ENCODE assay signal across 1 cellular context in the genomic region with DNA sequence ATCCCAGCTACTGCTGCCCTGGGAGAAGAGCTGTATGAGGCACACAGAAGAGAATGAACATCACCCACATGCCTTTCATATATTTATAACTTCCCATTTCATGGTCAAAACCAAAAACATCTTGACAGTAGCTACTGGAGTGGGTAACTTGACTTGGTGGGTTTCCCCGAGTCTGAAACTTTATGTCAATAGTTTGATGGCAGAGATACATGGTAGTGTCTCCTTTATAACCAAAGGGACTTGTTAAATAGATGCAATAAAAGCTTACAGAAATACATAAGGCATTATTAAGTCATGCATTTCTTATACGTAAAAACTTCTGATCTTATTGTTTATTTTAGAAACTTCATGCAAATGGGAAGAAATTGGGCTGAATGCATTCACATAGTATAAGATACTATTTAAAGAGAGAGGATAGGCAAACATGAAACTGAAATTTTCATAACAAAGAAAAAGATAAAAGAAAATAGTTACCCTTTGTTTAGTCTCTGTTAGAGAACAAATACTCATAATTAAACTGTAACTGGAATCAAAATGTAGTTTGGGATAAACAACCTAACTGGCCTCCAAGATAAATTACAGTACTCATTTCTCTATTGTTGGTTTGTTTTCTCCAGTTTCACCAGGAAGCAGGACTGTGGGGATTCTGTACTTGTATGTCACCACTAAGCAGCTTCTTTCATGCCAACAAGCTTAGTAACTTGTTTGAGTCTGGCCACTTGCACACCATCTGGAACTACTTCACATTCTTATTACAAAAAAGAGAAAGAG.
A peak's percentile ranks its signal among the peaks of the same experiment; 100 is the strongest.
TF ChIP-seq lines count a peak whose summit lies in the region.

No MANE protein-coding gene starts in this region.

TF ChIP-seq in GM12878, 131 proteins besides CTCF, POLR2A, EP300 and RAD21 (continued from another document and continues in another):
- TF ChIP-seq, protein P1, sequence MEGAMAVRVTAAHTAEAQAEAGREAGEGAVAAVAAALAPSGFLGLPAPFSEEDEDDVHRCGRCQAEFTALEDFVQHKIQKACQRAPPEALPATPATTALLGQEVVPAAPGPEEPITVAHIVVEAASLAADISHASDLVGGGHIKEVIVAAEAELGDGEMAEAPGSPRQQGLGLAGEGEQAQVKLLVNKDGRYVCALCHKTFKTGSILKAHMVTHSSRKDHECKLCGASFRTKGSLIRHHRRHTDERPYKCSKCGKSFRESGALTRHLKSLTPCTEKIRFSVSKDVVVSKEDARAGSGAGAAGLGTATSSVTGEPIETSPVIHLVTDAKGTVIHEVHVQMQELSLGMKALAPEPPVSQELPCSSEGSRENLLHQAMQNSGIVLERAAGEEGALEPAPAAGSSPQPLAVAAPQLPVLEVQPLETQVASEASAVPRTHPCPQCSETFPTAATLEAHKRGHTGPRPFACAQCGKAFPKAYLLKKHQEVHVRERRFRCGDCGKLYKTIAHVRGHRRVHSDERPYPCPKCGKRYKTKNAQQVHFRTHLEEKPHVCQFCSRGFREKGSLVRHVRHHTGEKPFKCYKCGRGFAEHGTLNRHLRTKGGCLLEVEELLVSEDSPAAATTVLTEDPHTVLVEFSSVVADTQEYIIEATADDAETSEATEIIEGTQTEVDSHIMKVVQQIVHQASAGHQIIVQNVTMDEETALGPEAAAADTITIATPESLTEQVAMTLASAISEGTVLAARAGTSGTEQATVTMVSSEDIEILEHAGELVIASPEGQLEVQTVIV (IDR thresholded peaks at IDR 0.05; ENCODE audit: borderline replicate concordance, partially characterized antibody), result no peak
- TF ChIP-seq, protein P2, sequence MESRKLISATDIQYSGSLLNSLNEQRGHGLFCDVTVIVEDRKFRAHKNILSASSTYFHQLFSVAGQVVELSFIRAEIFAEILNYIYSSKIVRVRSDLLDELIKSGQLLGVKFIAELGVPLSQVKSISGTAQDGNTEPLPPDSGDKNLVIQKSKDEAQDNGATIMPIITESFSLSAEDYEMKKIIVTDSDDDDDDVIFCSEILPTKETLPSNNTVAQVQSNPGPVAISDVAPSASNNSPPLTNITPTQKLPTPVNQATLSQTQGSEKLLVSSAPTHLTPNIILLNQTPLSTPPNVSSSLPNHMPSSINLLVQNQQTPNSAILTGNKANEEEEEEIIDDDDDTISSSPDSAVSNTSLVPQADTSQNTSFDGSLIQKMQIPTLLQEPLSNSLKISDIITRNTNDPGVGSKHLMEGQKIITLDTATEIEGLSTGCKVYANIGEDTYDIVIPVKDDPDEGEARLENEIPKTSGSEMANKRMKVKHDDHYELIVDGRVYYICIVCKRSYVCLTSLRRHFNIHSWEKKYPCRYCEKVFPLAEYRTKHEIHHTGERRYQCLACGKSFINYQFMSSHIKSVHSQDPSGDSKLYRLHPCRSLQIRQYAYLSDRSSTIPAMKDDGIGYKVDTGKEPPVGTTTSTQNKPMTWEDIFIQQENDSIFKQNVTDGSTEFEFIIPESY (IDR thresholded peaks at IDR 0.05), result no peak
- TF ChIP-seq SMAD5 (IDR thresholded peaks at IDR 0.05; ENCODE audit: low read depth), result no peak
- 0 out of 2 replicates have a peak, but pooled peaks have one; percentile 28 for TF ChIP-seq TCF7 (IDR thresholded peaks at IDR 0.05; ENCODE audit: borderline replicate concordance)
- peak; percentile 56; the same call in 1 of the 2 replicates for TF ChIP-seq BCL11A (IDR thresholded peaks at IDR 0.05; ENCODE audit: low read depth, low read length)
- TF ChIP-seq SREBF2 (IDR thresholded peaks at IDR 0.05; ENCODE audit: low read length), result no peak
- no peak for TF ChIP-seq SMAD1 (IDR thresholded peaks at IDR 0.05; ENCODE audit: low read depth, partially characterized antibody)
- peak; percentile 63 for TF ChIP-seq MEF2B (IDR thresholded peaks at IDR 0.05; ENCODE audit: partially characterized antibody, poor library complexity, severe bottlenecking)
- peak; percentile 37; the same call in 1 of the 2 replicates for TF ChIP-seq MTA2 (IDR thresholded peaks at IDR 0.05; ENCODE audit: low read depth)
- TF ChIP-seq RELA (IDR thresholded peaks at IDR 0.05; ENCODE audit: borderline replicate concordance, partially characterized antibody), result no peak
- peak; percentile 88 for TF ChIP-seq RUNX3 (IDR thresholded peaks at IDR 0.05; ENCODE audit: low read length)
- TF ChIP-seq BRCA1 (IDR thresholded peaks at IDR 0.05; ENCODE audit: low read depth, low read length), result no peak
- TF ChIP-seq PML (IDR thresholded peaks at IDR 0.05; ENCODE audit: low read length), result no peak
- no peak for TF ChIP-seq KDM1A (IDR thresholded peaks at IDR 0.05; ENCODE audit: borderline replicate concordance)
- TF ChIP-seq, protein P3, sequence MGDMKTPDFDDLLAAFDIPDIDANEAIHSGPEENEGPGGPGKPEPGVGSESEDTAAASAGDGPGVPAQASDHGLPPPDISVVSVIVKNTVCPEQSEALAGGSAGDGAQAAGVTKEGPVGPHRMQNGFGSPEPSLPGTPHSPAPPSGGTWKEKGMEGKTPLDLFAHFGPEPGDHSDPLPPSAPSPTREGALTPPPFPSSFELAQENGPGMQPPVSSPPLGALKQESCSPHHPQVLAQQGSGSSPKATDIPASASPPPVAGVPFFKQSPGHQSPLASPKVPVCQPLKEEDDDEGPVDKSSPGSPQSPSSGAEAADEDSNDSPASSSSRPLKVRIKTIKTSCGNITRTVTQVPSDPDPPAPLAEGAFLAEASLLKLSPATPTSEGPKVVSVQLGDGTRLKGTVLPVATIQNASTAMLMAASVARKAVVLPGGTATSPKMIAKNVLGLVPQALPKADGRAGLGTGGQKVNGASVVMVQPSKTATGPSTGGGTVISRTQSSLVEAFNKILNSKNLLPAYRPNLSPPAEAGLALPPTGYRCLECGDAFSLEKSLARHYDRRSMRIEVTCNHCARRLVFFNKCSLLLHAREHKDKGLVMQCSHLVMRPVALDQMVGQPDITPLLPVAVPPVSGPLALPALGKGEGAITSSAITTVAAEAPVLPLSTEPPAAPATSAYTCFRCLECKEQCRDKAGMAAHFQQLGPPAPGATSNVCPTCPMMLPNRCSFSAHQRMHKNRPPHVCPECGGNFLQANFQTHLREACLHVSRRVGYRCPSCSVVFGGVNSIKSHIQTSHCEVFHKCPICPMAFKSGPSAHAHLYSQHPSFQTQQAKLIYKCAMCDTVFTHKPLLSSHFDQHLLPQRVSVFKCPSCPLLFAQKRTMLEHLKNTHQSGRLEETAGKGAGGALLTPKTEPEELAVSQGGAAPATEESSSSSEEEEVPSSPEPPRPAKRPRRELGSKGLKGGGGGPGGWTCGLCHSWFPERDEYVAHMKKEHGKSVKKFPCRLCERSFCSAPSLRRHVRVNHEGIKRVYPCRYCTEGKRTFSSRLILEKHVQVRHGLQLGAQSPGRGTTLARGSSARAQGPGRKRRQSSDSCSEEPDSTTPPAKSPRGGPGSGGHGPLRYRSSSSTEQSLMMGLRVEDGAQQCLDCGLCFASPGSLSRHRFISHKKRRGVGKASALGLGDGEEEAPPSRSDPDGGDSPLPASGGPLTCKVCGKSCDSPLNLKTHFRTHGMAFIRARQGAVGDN (IDR thresholded peaks at IDR 0.05), result no peak
- peak; percentile 1 for TF ChIP-seq SP1 (IDR thresholded peaks at IDR 0.05; ENCODE audit: low read depth, low read length)
- TF ChIP-seq ATF7 (IDR thresholded peaks at IDR 0.05; ENCODE audit: low read depth), result peak; percentile 41; the same call in 1 of the 2 replicates
- no peak for TF ChIP-seq POLR2AphosphoS2 (IDR thresholded peaks at IDR 0.05; ENCODE audit: low read depth, low read length)
- TF ChIP-seq, protein P4, sequence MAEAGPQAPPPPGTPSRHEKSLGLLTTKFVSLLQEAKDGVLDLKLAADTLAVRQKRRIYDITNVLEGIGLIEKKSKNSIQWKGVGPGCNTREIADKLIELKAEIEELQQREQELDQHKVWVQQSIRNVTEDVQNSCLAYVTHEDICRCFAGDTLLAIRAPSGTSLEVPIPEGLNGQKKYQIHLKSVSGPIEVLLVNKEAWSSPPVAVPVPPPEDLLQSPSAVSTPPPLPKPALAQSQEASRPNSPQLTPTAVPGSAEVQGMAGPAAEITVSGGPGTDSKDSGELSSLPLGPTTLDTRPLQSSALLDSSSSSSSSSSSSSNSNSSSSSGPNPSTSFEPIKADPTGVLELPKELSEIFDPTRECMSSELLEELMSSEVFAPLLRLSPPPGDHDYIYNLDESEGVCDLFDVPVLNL (IDR thresholded peaks at IDR 0.05; ENCODE audit: low read depth, low read length), result no peak
- TF ChIP-seq PAX5 (IDR thresholded peaks at IDR 0.05; ENCODE audit: borderline replicate concordance, low read depth, low read length), result no peak
- no peak for TF ChIP-seq ZSCAN29 (IDR thresholded peaks at IDR 0.05)
- TF ChIP-seq CEBPB (IDR thresholded peaks at IDR 0.05; ENCODE audit: borderline replicate concordance in 1 of 2, low read depth in 2 of 2, low read length in 2 of 2), result no peak
- TF ChIP-seq ZNF217 (IDR thresholded peaks at IDR 0.05), result no peak
- TF ChIP-seq SMC3 (IDR thresholded peaks at IDR 0.05; ENCODE audit: borderline replicate concordance, low read length), result peak; percentile 17; the same call in 1 of the 2 replicates
- peak; percentile 27 for TF ChIP-seq TBL1XR1 (IDR thresholded peaks at IDR 0.05; ENCODE audit: low read depth, low read length)
- TF ChIP-seq BACH1 (IDR thresholded peaks at IDR 0.05; ENCODE audit: borderline replicate concordance), result no peak
- no peak for TF ChIP-seq CBX5 (IDR thresholded peaks at IDR 0.05; ENCODE audit: low read depth)
- TF ChIP-seq, protein P5, sequence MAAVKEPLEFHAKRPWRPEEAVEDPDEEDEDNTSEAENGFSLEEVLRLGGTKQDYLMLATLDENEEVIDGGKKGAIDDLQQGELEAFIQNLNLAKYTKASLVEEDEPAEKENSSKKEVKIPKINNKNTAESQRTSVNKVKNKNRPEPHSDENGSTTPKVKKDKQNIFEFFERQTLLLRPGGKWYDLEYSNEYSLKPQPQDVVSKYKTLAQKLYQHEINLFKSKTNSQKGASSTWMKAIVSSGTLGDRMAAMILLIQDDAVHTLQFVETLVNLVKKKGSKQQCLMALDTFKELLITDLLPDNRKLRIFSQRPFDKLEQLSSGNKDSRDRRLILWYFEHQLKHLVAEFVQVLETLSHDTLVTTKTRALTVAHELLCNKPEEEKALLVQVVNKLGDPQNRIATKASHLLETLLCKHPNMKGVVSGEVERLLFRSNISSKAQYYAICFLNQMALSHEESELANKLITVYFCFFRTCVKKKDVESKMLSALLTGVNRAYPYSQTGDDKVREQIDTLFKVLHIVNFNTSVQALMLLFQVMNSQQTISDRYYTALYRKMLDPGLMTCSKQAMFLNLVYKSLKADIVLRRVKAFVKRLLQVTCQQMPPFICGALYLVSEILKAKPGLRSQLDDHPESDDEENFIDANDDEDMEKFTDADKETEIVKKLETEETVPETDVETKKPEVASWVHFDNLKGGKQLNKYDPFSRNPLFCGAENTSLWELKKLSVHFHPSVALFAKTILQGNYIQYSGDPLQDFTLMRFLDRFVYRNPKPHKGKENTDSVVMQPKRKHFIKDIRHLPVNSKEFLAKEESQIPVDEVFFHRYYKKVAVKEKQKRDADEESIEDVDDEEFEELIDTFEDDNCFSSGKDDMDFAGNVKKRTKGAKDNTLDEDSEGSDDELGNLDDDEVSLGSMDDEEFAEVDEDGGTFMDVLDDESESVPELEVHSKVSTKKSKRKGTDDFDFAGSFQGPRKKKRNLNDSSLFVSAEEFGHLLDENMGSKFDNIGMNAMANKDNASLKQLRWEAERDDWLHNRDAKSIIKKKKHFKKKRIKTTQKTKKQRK (IDR thresholded peaks at IDR 0.05; ENCODE audit: low read depth, low read length), result no peak
- TF ChIP-seq, protein P6, sequence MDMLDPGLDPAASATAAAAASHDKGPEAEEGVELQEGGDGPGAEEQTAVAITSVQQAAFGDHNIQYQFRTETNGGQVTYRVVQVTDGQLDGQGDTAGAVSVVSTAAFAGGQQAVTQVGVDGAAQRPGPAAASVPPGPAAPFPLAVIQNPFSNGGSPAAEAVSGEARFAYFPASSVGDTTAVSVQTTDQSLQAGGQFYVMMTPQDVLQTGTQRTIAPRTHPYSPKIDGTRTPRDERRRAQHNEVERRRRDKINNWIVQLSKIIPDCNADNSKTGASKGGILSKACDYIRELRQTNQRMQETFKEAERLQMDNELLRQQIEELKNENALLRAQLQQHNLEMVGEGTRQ (IDR thresholded peaks at IDR 0.05; ENCODE audit: borderline replicate concordance, low read depth, low read length), result no peak
- TF ChIP-seq, protein P7, sequence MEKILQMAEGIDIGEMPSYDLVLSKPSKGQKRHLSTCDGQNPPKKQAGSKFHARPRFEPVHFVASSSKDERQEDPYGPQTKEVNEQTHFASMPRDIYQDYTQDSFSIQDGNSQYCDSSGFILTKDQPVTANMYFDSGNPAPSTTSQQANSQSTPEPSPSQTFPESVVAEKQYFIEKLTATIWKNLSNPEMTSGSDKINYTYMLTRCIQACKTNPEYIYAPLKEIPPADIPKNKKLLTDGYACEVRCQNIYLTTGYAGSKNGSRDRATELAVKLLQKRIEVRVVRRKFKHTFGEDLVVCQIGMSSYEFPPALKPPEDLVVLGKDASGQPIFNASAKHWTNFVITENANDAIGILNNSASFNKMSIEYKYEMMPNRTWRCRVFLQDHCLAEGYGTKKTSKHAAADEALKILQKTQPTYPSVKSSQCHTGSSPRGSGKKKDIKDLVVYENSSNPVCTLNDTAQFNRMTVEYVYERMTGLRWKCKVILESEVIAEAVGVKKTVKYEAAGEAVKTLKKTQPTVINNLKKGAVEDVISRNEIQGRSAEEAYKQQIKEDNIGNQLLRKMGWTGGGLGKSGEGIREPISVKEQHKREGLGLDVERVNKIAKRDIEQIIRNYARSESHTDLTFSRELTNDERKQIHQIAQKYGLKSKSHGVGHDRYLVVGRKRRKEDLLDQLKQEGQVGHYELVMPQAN (conservative IDR thresholded peaks at IDR 0.05), result no peak
- TF ChIP-seq, protein P8, sequence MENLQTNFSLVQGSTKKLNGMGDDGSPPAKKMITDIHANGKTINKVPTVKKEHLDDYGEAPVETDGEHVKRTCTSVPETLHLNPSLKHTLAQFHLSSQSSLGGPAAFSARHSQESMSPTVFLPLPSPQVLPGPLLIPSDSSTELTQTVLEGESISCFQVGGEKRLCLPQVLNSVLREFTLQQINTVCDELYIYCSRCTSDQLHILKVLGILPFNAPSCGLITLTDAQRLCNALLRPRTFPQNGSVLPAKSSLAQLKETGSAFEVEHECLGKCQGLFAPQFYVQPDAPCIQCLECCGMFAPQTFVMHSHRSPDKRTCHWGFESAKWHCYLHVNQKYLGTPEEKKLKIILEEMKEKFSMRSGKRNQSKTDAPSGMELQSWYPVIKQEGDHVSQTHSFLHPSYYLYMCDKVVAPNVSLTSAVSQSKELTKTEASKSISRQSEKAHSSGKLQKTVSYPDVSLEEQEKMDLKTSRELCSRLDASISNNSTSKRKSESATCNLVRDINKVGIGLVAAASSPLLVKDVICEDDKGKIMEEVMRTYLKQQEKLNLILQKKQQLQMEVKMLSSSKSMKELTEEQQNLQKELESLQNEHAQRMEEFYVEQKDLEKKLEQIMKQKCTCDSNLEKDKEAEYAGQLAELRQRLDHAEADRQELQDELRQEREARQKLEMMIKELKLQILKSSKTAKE (IDR thresholded peaks at IDR 0.05; ENCODE audit: low read depth, poor library complexity, severe bottlenecking), result no peak
- TF ChIP-seq DPF2 (IDR thresholded peaks at IDR 0.05), result no peak
- TF ChIP-seq SUZ12 (IDR thresholded peaks at IDR 0.05; ENCODE audit: unreplicated experiment), result no peak
- TF ChIP-seq, protein P9, sequence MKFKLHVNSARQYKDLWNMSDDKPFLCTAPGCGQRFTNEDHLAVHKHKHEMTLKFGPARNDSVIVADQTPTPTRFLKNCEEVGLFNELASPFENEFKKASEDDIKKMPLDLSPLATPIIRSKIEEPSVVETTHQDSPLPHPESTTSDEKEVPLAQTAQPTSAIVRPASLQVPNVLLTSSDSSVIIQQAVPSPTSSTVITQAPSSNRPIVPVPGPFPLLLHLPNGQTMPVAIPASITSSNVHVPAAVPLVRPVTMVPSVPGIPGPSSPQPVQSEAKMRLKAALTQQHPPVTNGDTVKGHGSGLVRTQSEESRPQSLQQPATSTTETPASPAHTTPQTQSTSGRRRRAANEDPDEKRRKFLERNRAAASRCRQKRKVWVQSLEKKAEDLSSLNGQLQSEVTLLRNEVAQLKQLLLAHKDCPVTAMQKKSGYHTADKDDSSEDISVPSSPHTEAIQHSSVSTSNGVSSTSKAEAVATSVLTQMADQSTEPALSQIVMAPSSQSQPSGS (IDR thresholded peaks at IDR 0.05; ENCODE audit: low read length), result peak; percentile 78
- no peak; the same call in 1 of the 2 replicates for TF ChIP-seq CBFB (IDR thresholded peaks at IDR 0.05; ENCODE audit: low read depth)
- no peak for TF ChIP-seq FOXK2 (IDR thresholded peaks at IDR 0.05)
- TF ChIP-seq IKZF2 (IDR thresholded peaks at IDR 0.05), result peak; percentile 44 to 49; a peak in 2 of 4 replicates
